Comparison of ENCODE assay signal across 2 cellular contexts in genomic region chr19:4279530-4280422, GRCh38.
TF ChIP-seq lines count a peak whose summit lies in the region.

No MANE protein-coding gene starts in this region.

TF ChIP-seq in SK-N-SH treated with all-trans-retinoic acid at 6 μM for 48 hours, 23 proteins besides CTCF, POLR2A, EP300 and RAD21:
- TF ChIP-seq CREB5 (CRISPR knock-in tag; IDR thresholded peaks at IDR 0.05; ENCODE audit: low read depth) (no peak), ISL1 (CRISPR knock-in tag; IDR thresholded peaks at IDR 0.05) (no peak), PATZ1 (CRISPR knock-in tag; IDR thresholded peaks at IDR 0.05; ENCODE audit: borderline replicate concordance) (no peak), SNAI2 (CRISPR knock-in tag; IDR thresholded peaks at IDR 0.05) (no peak), ESRRG (CRISPR knock-in tag; IDR thresholded peaks at IDR 0.05) (no peak), ZNF70 (CRISPR knock-in tag; IDR thresholded peaks at IDR 0.05) (no peak), ZFP3 (CRISPR knock-in tag; IDR thresholded peaks at IDR 0.05) (no peak), CSRNP3 (CRISPR knock-in tag; IDR thresholded peaks at IDR 0.05) (no peak), TSHZ2 (CRISPR knock-in tag; IDR thresholded peaks at IDR 0.05) (no peak), ZC3H10 (CRISPR knock-in tag; IDR thresholded peaks at IDR 0.05) (no peak), ZFP30 (CRISPR knock-in tag; IDR thresholded peaks at IDR 0.05) (no peak), POU6F1 (CRISPR knock-in tag; IDR thresholded peaks at IDR 0.05; ENCODE audit: borderline replicate concordance, low read depth) (no peak), PPARA (CRISPR knock-in tag; IDR thresholded peaks at IDR 0.05; ENCODE audit: borderline replicate concordance) (no peak), ARNTL (CRISPR knock-in tag; IDR thresholded peaks at IDR 0.05; ENCODE audit: borderline replicate concordance, low read depth) (no peak), BACH2 (CRISPR knock-in tag; IDR thresholded peaks at IDR 0.05; ENCODE audit: borderline replicate concordance) (no peak), OSR1 (CRISPR knock-in tag; IDR thresholded peaks at IDR 0.05) (no peak), CSDC2 (CRISPR knock-in tag; IDR thresholded peaks at IDR 0.05) (no peak)

TF ChIP-seq in WTC11, 78 proteins besides CTCF, POLR2A, EP300 and RAD21 (continued from another document):
- TF ChIP-seq PRDM15 (CRISPR knock-in tag; IDR thresholded peaks at IDR 0.05) (0 out of 2 replicates have a peak, but pooled peaks have one; percentile 11), ZNF138 (CRISPR knock-in tag; conservative IDR thresholded peaks at IDR 0.05) (no peak), MYBL2 (CRISPR knock-in tag; IDR thresholded peaks at IDR 0.05) (no peak), OVOL2 (CRISPR knock-in tag; IDR thresholded peaks at IDR 0.05; ENCODE audit: borderline replicate concordance) (no peak), TEAD1 (CRISPR knock-in tag; IDR thresholded peaks at IDR 0.05) (no peak)
